In genomic region chr21:45153358-45154318, GRCh38 we compare ENCODE assay signal across 14 cellular contexts.
DNase-seq lines count a peak whose midpoint lies in the region; ATAC-seq and TF ChIP-seq lines count a peak whose summit lies in the region.
"Had no signal": no experiment of that assay in that cellular context is flagged by ENCODE, and none has a peak within 500 bp of the region (broad histone marks: within the 10 kb centered on the region; RNA-seq: fewer than 3 reads in every experiment).

No MANE protein-coding gene starts in this region.

- H2AFZ ChIP-seq in OCI-LY7 (ENCODE audit: low read length) = 0 out of 2 replicates have a peak overlapping the region, but pooled peaks have one; percentile 83

- H3K9me3 Mint-ChIP-seq in activated CD8-positive, alpha-beta memory T cell treated with anti-CD3 and anti-CD28 coated beads, Interleukin-2, amount 10 ng/mL, durations not matched to agents 7 days and 5 days (ENCODE audit: low read depth) = peaks cover 2% of the 10 kb centered on the region

- H3K4me1 Mint-ChIP-seq in activated CD8-positive, alpha-beta memory T cell treated with anti-CD3 and anti-CD28 coated beads, Interleukin-2, amount 10 ng/mL, durations not matched to agents 7 days and 5 days = peaks cover 44% of the 10 kb centered on the region

- no peaks in the 10 kb centered on the region for H3K27me3 Mint-ChIP-seq in activated CD8-positive, alpha-beta memory T cell treated with anti-CD3 and anti-CD28 coated beads, Interleukin-2, amount 10 ng/mL, durations not matched to agents 7 days and 5 days
- H3K27me3 Mint-ChIP-seq: activated CD4-positive, alpha-beta T cell treated with anti-CD3 and anti-CD28 coated beads, Interleukin-2, amount 10 ng/mL, durations not matched to agents 24 days and 14 days had no signal

- H3K4me3 ChIP-seq in OCI-LY7 (ENCODE audit: low read depth, low read length, poor library complexity, severe bottlenecking) = peak overlapping the region; percentile 58
- no peak overlapping the region for H3K4me3 ChIP-seq in coronary artery
- H3K4me3 ChIP-seq in skeletal muscle tissue (ENCODE audit: low read length in 3 of 3) = no peak overlapping the region
- H3K4me3 ChIP-seq: breast epithelium, esophagus squamous epithelium, pancreas, tibial nerve had no signal

- TF ChIP-seq CTCF in OCI-LY7 (conservative IDR thresholded peaks at IDR 0.05; ENCODE audit: low read length) (no peak), coronary artery (IDR thresholded peaks at IDR 0.05) (no peak)

- peak overlapping the region; percentile 75 for H3K4me3 Mint-ChIP-seq in activated CD8-positive, alpha-beta memory T cell treated with anti-CD3 and anti-CD28 coated beads, Interleukin-2, amount 10 ng/mL, durations not matched to agents 7 days and 5 days

- H3K36me3 ChIP-seq in OCI-LY7 (ENCODE audit: insufficient read depth, low read length) (no peaks in the 10 kb centered on the region), skeletal muscle tissue (ENCODE audit: control insufficient read depth in 3 of 3, insufficient read depth in 3 of 3, low read length in 3 of 3) (peaks cover 8 to 12% (median 8%) of the 10 kb centered on the region in 3 donors)
- H3K36me3 ChIP-seq: breast epithelium, esophagus squamous epithelium, pancreas had no signal

- H3K27ac ChIP-seq in OCI-LY7 (ENCODE audit: low read depth, low read length, poor library complexity, severe bottlenecking) (no peak overlapping the region), coronary artery (peak overlapping the region in 1 of 2 donors; percentile 31), skeletal muscle tissue (ENCODE audit: low read depth, low read length) (no peak overlapping the region)
- H3K27ac ChIP-seq: breast epithelium, esophagus squamous epithelium, pancreas, RWPE1 had no signal

- H4K20me1 ChIP-seq in OCI-LY7 (ENCODE audit: insufficient read depth, low read length) = no peaks in the 10 kb centered on the region

- no peaks in the 10 kb centered on the region for H3K9me2 ChIP-seq in OCI-LY7 (ENCODE audit: insufficient read depth, low read length)

- H3K9me3 ChIP-seq in OCI-LY7 (ENCODE audit: low read length) (no peaks in the 10 kb centered on the region), skeletal muscle tissue (ENCODE audit: control insufficient read depth in 3 of 3, low read length in 3 of 3) (no peaks in the 10 kb centered on the region)
- H3K9me3 ChIP-seq: breast epithelium, esophagus squamous epithelium, pancreas, tibial nerve had no signal

- H3K36me3 Mint-ChIP-seq in activated CD8-positive, alpha-beta memory T cell treated with anti-CD3 and anti-CD28 coated beads, Interleukin-2, amount 10 ng/mL, durations not matched to agents 7 days and 5 days = peaks cover 10% of the 10 kb centered on the region

- no peak for ATAC-seq in activated CD8-positive, alpha-beta memory T cell treated with anti-CD3 and anti-CD28 coated beads, Interleukin-2, amount 10 ng/mL, durations not matched to agents 7 days and 5 days
- ATAC-seq in HG02884 (IDR thresholded peaks at IDR 0.05; ENCODE audit: unreplicated experiment) (no peak), GM18861 (IDR thresholded peaks at IDR 0.05; ENCODE audit: unreplicated experiment) (no peak)

- H3K9ac ChIP-seq in skeletal muscle tissue (ENCODE audit: low read depth in 1 of 3, low read length in 3 of 3) = peak overlapping the region in 2 of 3 donors; percentile 2 to 37

- H3K79me2 ChIP-seq in OCI-LY7 (ENCODE audit: insufficient read depth, low read depth, low read length) = no peaks in the 10 kb centered on the region

- H3K4me1 ChIP-seq in OCI-LY7 (ENCODE audit: insufficient read depth, low read length, poor library complexity, severe bottlenecking) (peaks cover 21% of the 10 kb centered on the region), skeletal muscle tissue (ENCODE audit: control insufficient read depth in 3 of 3, insufficient read depth in 3 of 3, low read length in 3 of 3) (peaks cover 0 to 14% (median 4%) of the 10 kb centered on the region in 3 donors)
- H3K4me1 ChIP-seq: breast epithelium, pancreas had no signal

- POLR2A ChIA-PET in OCI-LY7 (lab: Charles Lee) = interaction anchor here (0.6 to 1.3 kb wide), 4 partner anchors 12 to 487 kb away, joined by 3 to 7 read pairs (median 3); no protein-coding TSS in a partner anchor

- CTCF ChIA-PET in activated CD8-positive, alpha-beta memory T cell treated with anti-CD3 and anti-CD28 coated beads, Interleukin-2, amount 10 ng/mL, durations not matched to agents 7 days and 5 days (lab: Charles Lee) = interaction anchor here (0.6 to 4.6 kb wide), 13 partner anchors 9 to 204 kb away, joined by 3 to 40 read pairs (median 5); partner anchors contain the start of gene POFUT2
- CTCF ChIA-PET in OCI-LY7 (lab: Charles Lee; ENCODE audit: unreplicated experiment) = no interaction called here

- peak; percentile 42 for DNase-seq in activated CD8-positive, alpha-beta memory T cell treated with anti-CD3 and anti-CD28 coated beads, Interleukin-2, amount 10 ng/mL, durations not matched to agents 7 days and 5 days
- no peak for DNase-seq in activated CD8-positive, alpha-beta memory T cell treated with anti-CD3 and anti-CD28 coated beads, Interleukin-2, amount 50 U/mL, for 48 hours
- DNase-seq in OCI-LY7 (ENCODE audit: low spot score) = peak; percentile 44
- DNase-seq in coronary artery (ENCODE audit: low spot score) = peak; percentile 46
- DNase-seq in hippocampal formation (lab: John Stamatoyannopoulos, UW) = no peak
- DNase-seq: activated CD4-positive, alpha-beta T cell treated with anti-CD3 and anti-CD28 coated beads, Interleukin-2, amount 10 ng/mL, durations not matched to agents 24 days and 14 days; esophagus squamous epithelium; pancreas had no signal

- H3K4me2 ChIP-seq in OCI-LY7 (ENCODE audit: low read length) = peak overlapping the region; percentile 49

- no peaks in the 10 kb centered on the region for H3K27me3 ChIP-seq in skeletal muscle tissue (ENCODE audit: control insufficient read depth in 3 of 3, insufficient read depth in 3 of 3, low read length in 3 of 3)
- H3K27me3 ChIP-seq: breast epithelium, esophagus squamous epithelium, pancreas, tibial nerve had no signal

- peak overlapping the region; percentile 72 for H3K27ac Mint-ChIP-seq in activated CD8-positive, alpha-beta memory T cell treated with anti-CD3 and anti-CD28 coated beads, Interleukin-2, amount 10 ng/mL, durations not matched to agents 7 days and 5 days

- intact Hi-C loops in OCI-LY7 (cut with micrococcal nuclease; ENCODE audit: unreplicated experiment) = loop anchor here (5.0 kb wide), 1 partner anchor 74 kb away; no protein-coding TSS in a partner anchor

- no TSS peak for BruUV-seq in OCI-LY7 (replicated peaks; lab: Mats Ljungman, UMichigan)

Comparison
In these comparisons a context has a peak if more than half of its experiments do, and no peak if none do; other contexts are left out.
1. DNase-seq: peak in activated CD8-positive, alpha-beta memory T cell treated with anti-CD3 and anti-CD28 coated beads, Interleukin-2, amount 10 ng/mL, durations not matched to agents 7 days and 5 days (single experiment), OCI-LY7 (single experiment) and coronary artery (single experiment); none in activated CD8-positive, alpha-beta memory T cell treated with anti-CD3 and anti-CD28 coated beads, Interleukin-2, amount 50 U/mL, for 48 hours (single experiment) and hippocampal formation (0 of 2).